15 cellular contexts compared by ENCODE assay signal in genomic region chr2:42495611-42496010, GRCh38. TPM values are rescaled to one million over a fixed set of nuclear protein-coding genes. Genes with fewer than 3 reads are reported as not detected.
DNase-seq lines count a peak whose midpoint lies in the region; ATAC-seq, FAIRE-seq and TF ChIP-seq lines count a peak whose summit lies in the region.
"Had no signal": no experiment of that assay in that cellular context is flagged by ENCODE, and none has a peak within 500 bp of the region (broad histone marks: within the 10 kb centered on the region; RNA-seq: fewer than 3 reads in every experiment).

No MANE protein-coding gene starts in this region.

- H3K79me1 ChIP-seq in IMR-90 (ENCODE audit: low read depth in 1 of 2, low read length in 2 of 2) = no peaks in the 10 kb centered on the region

- WGBS in IMR-90 (ENCODE audit: extremely low coverage in 2 of 2, insufficient read length in 1 of 2), 2 experiments = 52% methylated on average over 4 of the region's 6 CpGs; no CpG with 5 or more reads in 1 of the 2 experiments
- 61 to 65% (median 64%) methylated on average over 6 of the region's 6 CpGs for WGBS in psoas muscle, 3 donors

- CTCF ChIA-PET in IMR-90 (lab: Yijun Ruan, JAX) = interaction anchor here (0.6 to 1.4 kb wide), 2 partner anchors 163 to 167 kb away, joined by 3 to 6 read pairs; no protein-coding TSS in a partner anchor

- no peaks in the 10 kb centered on the region for H3K9me1 ChIP-seq in IMR-90 (ENCODE audit: insufficient read depth, low read length)

- peaks cover 20 to 34% of the 10 kb centered on the region in 2 donors for H3K27me3 Mint-ChIP-seq in stimulated activated naive B cell treated with anti-CD40 and anti-IgM and Interleukin-4, amounts not matched to agents 10 μg/mL and 1 μg/mL and 100 μg/mL, for 72 hours

- H3K9me3 Mint-ChIP-seq in stimulated activated naive B cell treated with anti-CD40 and anti-IgM and Interleukin-4, amounts not matched to agents 10 μg/mL and 1 μg/mL and 100 μg/mL, for 72 hours = no peaks in the 10 kb centered on the region
- H3K9me3 Mint-ChIP-seq: effector memory CD8-positive, alpha-beta T cell; nephron progenitor cell; stimulated activated memory B cell treated with anti-CD40 and anti-IgM and Interleukin-4, amounts not matched to agents 10 μg/mL and 1 μg/mL and 100 μg/mL, for 72 hours; T-helper 1 cell treated with Interleukin-12 subunit alpha and Interleukin-12 subunit beta and Interleukin-4 antibody, amounts not matched to agents 30 μg/mL and 1 μg/mL, for 36 hours had no signal

- H2BK15ac ChIP-seq in IMR-90 (ENCODE audit: low read depth, low read length) = no peak overlapping the region

- no peak overlapping the region for H2BK120ac ChIP-seq in IMR-90 (ENCODE audit: low read depth, low read length)

- H3K4me2 ChIP-seq in IMR-90 (ENCODE audit: low read depth, low read length) = no peak overlapping the region

- peaks cover 4 to 7% of the 10 kb centered on the region in 2 donors for H3K4me1 Mint-ChIP-seq in stimulated activated naive B cell treated with anti-CD40 and anti-IgM and Interleukin-4, amounts not matched to agents 10 μg/mL and 1 μg/mL and 100 μg/mL, for 72 hours

- H3K4me3 ChIP-seq in IMR-90 (ENCODE audit: insufficient read depth, low read depth, low read length) = no peak overlapping the region
- H3K4me3 ChIP-seq in iPS-20b (ENCODE audit: low read length) = peak overlapping the region; percentile 93
- H3K4me3 ChIP-seq in psoas muscle = no peak overlapping the region
- H3K4me3 ChIP-seq in kidney (ENCODE audit: low read length in 2 of 2) = no peak overlapping the region

- no peak overlapping the region for H3K14ac ChIP-seq in IMR-90 (replicated peaks; ENCODE audit: low read depth, low read length)

- no peak for TF ChIP-seq POLR2A in IMR-90 (IDR thresholded peaks at IDR 0.05; ENCODE audit: low read depth, low read length)

- no peak overlapping the region for H3K23ac ChIP-seq in IMR-90 (ENCODE audit: low read depth, low read length)

- H3K9ac ChIP-seq in IMR-90 (ENCODE audit: low read depth, low read length) (no peak overlapping the region), iPS-20b (ENCODE audit: low read depth, low read length) (peak overlapping the region; percentile 18; the same call in 1 of the 2 replicates), kidney (ENCODE audit: low read length in 2 of 2) (no peak overlapping the region)

- in situ Hi-C loops in IMR-90 (cut with MboI; ENCODE audit: low sequenced_read_pairs) (loop anchor here (10.0 kb wide), 1 partner anchor 169 kb away; no protein-coding TSS in a partner anchor), SK-MEL-5 (cut with HindIII; ENCODE audit: low pct_unique_long_range_greater_than_20kb, low sequenced_read_pairs) (no loop called here)

- H3K9me3 ChIP-seq in IMR-90 (ENCODE audit: control insufficient read depth, insufficient read depth, low read length) (peaks cover 5% of the 10 kb centered on the region), iPS-20b (ENCODE audit: insufficient read depth, low read depth, low read length) (no peaks in the 10 kb centered on the region), psoas muscle (no peaks in the 10 kb centered on the region), kidney (ENCODE audit: control insufficient read depth in 1 of 2, low read length in 2 of 2) (no peaks in the 10 kb centered on the region)
- H3K9me3 ChIP-seq: tibial nerve had no signal

- H3K27me3 ChIP-seq in IMR-90 (ENCODE audit: control insufficient read depth, insufficient read depth, low read length) (peaks cover 44% of the 10 kb centered on the region), iPS-20b (ENCODE audit: insufficient read depth, low read length) (peaks cover 28% of the 10 kb centered on the region), psoas muscle (ENCODE audit: insufficient read depth in 3 of 3, low read length in 2 of 3) (peaks cover 4 to 69% (median 17%) of the 10 kb centered on the region in 3 donors)

- dilution Hi-C loops in IMR-90 (cut with HindIII; ENCODE audit: low sequenced_read_pairs, unreplicated experiment) = no loop called here

- BruUV-seq in IMR-90 (replicated peaks; lab: Mats Ljungman, UMichigan) = no TSS peak

- H3K56ac ChIP-seq in IMR-90 (ENCODE audit: extremely low read depth, insufficient read depth, low read length) = no peak overlapping the region

- no peak overlapping the region for H4K8ac ChIP-seq in IMR-90 (ENCODE audit: low read depth in 2 of 2, low read length in 2 of 2)

- no peak overlapping the region for H2AK5ac ChIP-seq in IMR-90 (ENCODE audit: low read depth, low read length)

- H2AFZ ChIP-seq in IMR-90 (replicated peaks; ENCODE audit: low read length, poor library complexity) = no peak overlapping the region

- intact Hi-C loops in IMR-90 (cut with micrococcal nuclease) = loop anchor here (1.0 to 10.0 kb wide), 5 partner anchors 72 to 641 kb away; partner anchors contain the start of gene MTA3
- intact Hi-C loops in psoas muscle (cut with DNase I) = loop anchor here in 1 of 2 donors (2.0 to 10.0 kb wide), 2 partner anchors 167 to 279 kb away; no protein-coding TSS in a partner anchor
- intact Hi-C loops in kidney (cut with DNase I) = no loop called here

- no peak overlapping the region for H3K4me3 Mint-ChIP-seq in stimulated activated naive B cell treated with anti-CD40 and anti-IgM and Interleukin-4, amounts not matched to agents 10 μg/mL and 1 μg/mL and 100 μg/mL, for 72 hours

- H3K4me1 ChIP-seq in IMR-90 (ENCODE audit: control insufficient read depth, insufficient read depth, low read length) (no peaks in the 10 kb centered on the region), iPS-20b (ENCODE audit: insufficient read depth, low read length) (peaks cover 12% of the 10 kb centered on the region; the same call in 1 of the 2 replicates), psoas muscle (no peaks in the 10 kb centered on the region), kidney (ENCODE audit: control insufficient read depth in 1 of 2, insufficient read depth in 1 of 2, low read depth in 1 of 2, low read length in 2 of 2) (no peaks in the 10 kb centered on the region)

- H4K5ac ChIP-seq in IMR-90 (ENCODE audit: low read depth, low read length) = no peak overlapping the region

- no peak for FAIRE-seq in kidney (lab: Jason Lieb, UNC)

- no peak overlapping the region for H2AK9ac ChIP-seq in IMR-90 (replicated peaks; ENCODE audit: low read depth, low read length, poor library complexity)

- TF ChIP-seq CTCF in IMR-90 (conservative IDR thresholded peaks at IDR 0.05; ENCODE audit: low read depth, low read length) (no peak), psoas muscle (IDR thresholded peaks at IDR 0.05) (no peak), kidney (IDR thresholded peaks at IDR 0.05; ENCODE audit: borderline replicate concordance, extremely low read depth, insufficient read depth) (no peak)

- POLR2A ChIA-PET in IMR-90 (lab: Charles Lee; ENCODE audit: unreplicated experiment) = no interaction called here

- H4K20me1 ChIP-seq in IMR-90 (ENCODE audit: insufficient read depth, low read length) = no peaks in the 10 kb centered on the region

- ATAC-seq in IMR-90 (ENCODE audit: low read depth) (no peak), psoas muscle (no peak)
- no peak for ATAC-seq in stimulated activated naive B cell treated with anti-CD40 and anti-IgM and Interleukin-4, amounts not matched to agents 10 μg/mL and 1 μg/mL and 100 μg/mL, for 72 hours (replicated peaks)

- no peak overlapping the region for H2BK5ac ChIP-seq in IMR-90 (ENCODE audit: low read depth, low read length, poor library complexity, severe bottlenecking)

- no peaks in the 10 kb centered on the region for H3K36me3 Mint-ChIP-seq in stimulated activated naive B cell treated with anti-CD40 and anti-IgM and Interleukin-4, amounts not matched to agents 10 μg/mL and 1 μg/mL and 100 μg/mL, for 72 hours
- H3K36me3 Mint-ChIP-seq: stimulated activated memory B cell treated with anti-CD40 and anti-IgM and Interleukin-4, amounts not matched to agents 10 μg/mL and 1 μg/mL and 100 μg/mL, for 72 hours had no signal

- DNase-seq in EH (ENCODE audit: low read depth) (peak; percentile 16), IMR-90 (no peak), SK-MEL-5 (ENCODE audit: low read depth, low spot score) (peak; percentile 42), psoas muscle (no peak), kidney (no peak)
- no peak for DNase-seq in stimulated activated naive B cell treated with anti-CD40 and anti-IgM and Interleukin-4, amounts not matched to agents 10 μg/mL and 1 μg/mL and 100 μg/mL, for 72 hours
- DNase-seq: activated gamma-delta T cell had no signal

- no peak for TF ChIP-seq RAD21 in IMR-90 (IDR thresholded peaks at IDR 0.05; ENCODE audit: low read length)

- H2BK20ac ChIP-seq in IMR-90 (ENCODE audit: low read depth, low read length) = no peak overlapping the region

- no peak overlapping the region for H3K27ac Mint-ChIP-seq in stimulated activated naive B cell treated with anti-CD40 and anti-IgM and Interleukin-4, amounts not matched to agents 10 μg/mL and 1 μg/mL and 100 μg/mL, for 72 hours
- H3K27ac Mint-ChIP-seq: nephron progenitor cell had no signal

- no peak overlapping the region for H3K4ac ChIP-seq in IMR-90 (ENCODE audit: low read depth, low read length)

- no peak overlapping the region for H3K18ac ChIP-seq in IMR-90 (ENCODE audit: low read depth, low read length)

- no peak overlapping the region for H4K91ac ChIP-seq in IMR-90 (ENCODE audit: insufficient read depth, low read depth, low read length)

- H3K36me3 ChIP-seq in IMR-90 (ENCODE audit: control insufficient read depth, insufficient read depth, low read length) (no peaks in the 10 kb centered on the region), iPS-20b (ENCODE audit: insufficient read depth, low read depth, low read length) (peaks cover 4% of the 10 kb centered on the region), psoas muscle (ENCODE audit: insufficient read depth in 1 of 2, low read depth in 1 of 2) (no peaks in the 10 kb centered on the region), kidney (ENCODE audit: control insufficient read depth in 1 of 2, insufficient read depth in 2 of 2, low read length in 2 of 2) (no peaks in the 10 kb centered on the region)
- H3K36me3 ChIP-seq: tibial nerve had no signal

- H3K27ac ChIP-seq in IMR-90 (ENCODE audit: insufficient read depth, low read length) = no peak overlapping the region
- no peak overlapping the region for H3K27ac ChIP-seq in iPS-20b (ENCODE audit: low read length)
- H3K27ac ChIP-seq in psoas muscle = no peak overlapping the region
- H3K27ac ChIP-seq in kidney (ENCODE audit: low read depth in 2 of 2, low read length in 2 of 2) = no peak overlapping the region
- H3K27ac ChIP-seq: RWPE1 had no signal

TF ChIP-seq in IMR-90, 13 proteins besides CTCF, POLR2A, EP300 and RAD21 (continues in another document):
- TF ChIP-seq MXI1 (IDR thresholded peaks at IDR 0.05; ENCODE audit: borderline replicate concordance, low read depth, low read length) = no peak

RNA-seq across cellular contexts. Expression of gene KCNG3, which starts 1.8 kb away (rescaled TPM):
- total RNA-seq in IMR-90 (2012; rRNA removed) (under 0.01 TPM in 1 of 2 replicates, not detected in the other), psoas muscle (not detected), kidney (0.88 TPM)
- polyA plus RNA-seq in IMR-90 (2012; rRNA removed) (not detected in 2 replicates), psoas muscle (not detected), kidney (ENCODE audit: insufficient read depth, low read depth, low replicate concordance) (0.19 TPM)
- not detected in 2 replicates for polyA plus RNA-seq in IMR-90 (2012; cell fraction: cytosol; rRNA removed)
- polyA plus RNA-seq in IMR-90 (2012; cell fraction: nucleus; rRNA removed; ENCODE audit: low replicate concordance) = not detected in 2 replicates
- total RNA-seq in SK-MEL-5 (2014; rRNA removed; shearing (Covaris generic)) = 4.8 and 5.0 TPM in 2 replicates
- 2.0 and 3.8 TPM in 2 replicates for polyA plus RNA-seq in SK-MEL-5 (2015; cell fraction: cytosol; rRNA removed)
- polyA plus RNA-seq in SK-MEL-5 (2015; cell fraction: nucleus; rRNA removed) = 3.1 and 4.0 TPM in 2 replicates
- polyA plus RNA-seq: BJ had no signal

Comparison
In these comparisons a context has a peak if more than half of its experiments do, and no peak if none do; other contexts are left out.
1. DNase-seq: peak in EH (single experiment) and SK-MEL-5 (single experiment); none in IMR-90 (single experiment), stimulated activated naive B cell treated with anti-CD40 and anti-IgM and Interleukin-4, amounts not matched to agents 10 μg/mL and 1 μg/mL and 100 μg/mL, for 72 hours (single experiment), psoas muscle (0 of 2) and kidney (single experiment).